1 cellular context compared by ENCODE assay signal in genomic region chr17:50056217-50056960, GRCh38.
TF ChIP-seq lines count a peak whose summit lies in the region.

No MANE protein-coding gene starts in this region.

TF ChIP-seq in SK-N-SH, 30 proteins besides CTCF, POLR2A, EP300 and RAD21 (continued from another document):
- TF ChIP-seq ZBTB33 (IDR thresholded peaks at IDR 0.05; ENCODE audit: borderline replicate concordance, low read depth) (no peak), USF1 (IDR thresholded peaks at IDR 0.05; ENCODE audit: borderline replicate concordance, low read depth) (no peak), MXI1 (IDR thresholded peaks at IDR 0.05; ENCODE audit: low read depth, low read length) (0 out of 2 replicates have a peak, but pooled peaks have one; percentile 52), USF2 (IDR thresholded peaks at IDR 0.05; ENCODE audit: borderline replicate concordance, low read depth, low read length) (no peak), TEAD4 (IDR thresholded peaks at IDR 0.05; ENCODE audit: borderline replicate concordance, insufficient read depth) (no peak), IRF3 (IDR thresholded peaks at IDR 0.05; ENCODE audit: low read depth, low read length) (no peak), MAX (IDR thresholded peaks at IDR 0.05; ENCODE audit: low read depth) (no peak), SIN3A (IDR thresholded peaks at IDR 0.05; ENCODE audit: borderline replicate concordance, low read depth, low read length) (peak; percentile 40; the same call in 1 of the 2 replicates)
